Comparison of ENCODE assay signal across 8 cellular contexts in genomic region chr1:167715653-167716302, GRCh38. TPM values are rescaled to one million over a fixed set of nuclear protein-coding genes. Genes with fewer than 3 reads are reported as not detected.
DNase-seq lines count a peak whose midpoint lies in the region; ATAC-seq and TF ChIP-seq lines count a peak whose summit lies in the region.

No MANE protein-coding gene starts in this region.

- 1 to 2% methylated on average over 13 of the region's 13 CpGs for WGBS in sigmoid colon, 2 donors

- POLR2A ChIA-PET in AG04450 (lab: Yijun Ruan, JAX), result interaction anchor here (0.6 to 0.8 kb wide), 4 partner anchors 33 to 415 kb away, joined by 3 to 9 read pairs (median 6); no protein-coding TSS in a partner anchor

- TF ChIP-seq EP300 in sigmoid colon (IDR thresholded peaks at IDR 0.05), result no peak

- TF ChIP-seq POLR2A in sigmoid colon (IDR thresholded peaks at IDR 0.05), result no peak

- no peaks in the 10 kb centered on the region for H3K9me3 ChIP-seq in AG04450 (ENCODE audit: control insufficient read depth, insufficient read depth, low read length)
- peaks cover 4% of the 10 kb centered on the region for H3K9me3 ChIP-seq in SK-N-MC (ENCODE audit: low read depth, low read length)
- no peaks in the 10 kb centered on the region for H3K9me3 ChIP-seq in sigmoid colon

- DNase-seq in AG04450 (ENCODE audit: low read depth, low spot score) (no peak), SK-N-MC (ENCODE audit: low read depth, low spot score) (no peak), foreskin fibroblast (peak in 1 of 2 donors; percentile 14), sigmoid colon (no peak)
- DNase-seq in activated CD4-positive, alpha-beta T cell treated with anti-CD3 and anti-CD28 coated beads, Interleukin-2, amount 50 U/mL, for 4 hours, result no peak

- H3K4me1 ChIP-seq in sigmoid colon, result peaks cover 0 to 24% (median 5%) of the 10 kb centered on the region in 4 donors

- H3K9ac ChIP-seq in SK-N-MC (ENCODE audit: insufficient read length), result peak overlapping the region; percentile 94

- TF ChIP-seq CTCF in AG04450 (IDR thresholded peaks at IDR 0.05; ENCODE audit: low read depth, low read length), result no peak
- TF ChIP-seq CTCF in foreskin fibroblast (IDR thresholded peaks at IDR 0.05; ENCODE audit: low read depth, low read length), result no peak
- peak in 1 of 4 experiments; percentile 3 for TF ChIP-seq CTCF in sigmoid colon (IDR thresholded peaks at IDR 0.05)

- H3K27me3 ChIP-seq in AG04450 (ENCODE audit: control insufficient read depth, insufficient read depth, low read length) (no peaks in the 10 kb centered on the region), sigmoid colon (no peaks in the 10 kb centered on the region)

- CTCF ChIA-PET in AG04450 (lab: Charles Lee), result interaction anchor here (0.7 to 4.0 kb wide), 21 partner anchors 8 to 495 kb away, joined by 3 to 28 read pairs (median 5); partner anchors contain the start of gene DCAF6

- H3K27ac ChIP-seq in AG04450 (ENCODE audit: low read depth, low read length), result no peak overlapping the region
- H3K27ac ChIP-seq in SK-N-MC, result peak overlapping the region; percentile 93
- peak overlapping the region; percentile 86 to 92 (median 88) for H3K27ac ChIP-seq in sigmoid colon

- ATAC-seq in GM19372 (IDR thresholded peaks at IDR 0.05; ENCODE audit: low read depth, unreplicated experiment) (peak; percentile 5), GM21515 (IDR thresholded peaks at IDR 0.05; ENCODE audit: unreplicated experiment) (no peak), GM19328 (IDR thresholded peaks at IDR 0.05; ENCODE audit: unreplicated experiment) (no peak)

- intact Hi-C loops in sigmoid colon (cut with DNase I), result loop anchor here (2.0 to 10.0 kb wide), 2 partner anchors 31 to 369 kb away; no protein-coding TSS in a partner anchor

- H3K4me3 ChIP-seq in AG04450 (ENCODE audit: low read depth, low read length) (peak overlapping the region; percentile 67), SK-N-MC (peak overlapping the region; percentile 99), foreskin fibroblast (ENCODE audit: low read depth in 1 of 2, low read length in 2 of 2) (peak overlapping the region; percentile 61 to 77), sigmoid colon (peak overlapping the region; percentile 36 to 73 (median 67))

- no peaks in the 10 kb centered on the region for H3K36me3 ChIP-seq in SK-N-MC (ENCODE audit: insufficient read depth, low read length)
- H3K36me3 ChIP-seq in sigmoid colon, result no peaks in the 10 kb centered on the region

RNA-seq across cellular contexts. Expression of gene MPZL1, which starts 6.0 kb away (rescaled TPM):
- polyA plus RNA-seq in AG04450 (2011; rRNA removed) (144 and 198 TPM in 2 replicates), sigmoid colon (10 to 100 TPM in 2 of 3 donors, 1 to 10 TPM in 1; 8.8 to 66.9 (median 11.4) TPM)
- 82.1 and 111 TPM in 2 replicates for polyA minus RNA-seq in AG04450 (2011; rRNA and poly(A)+ RNA removed)
- total RNA-seq in sigmoid colon, result 10 to 100 TPM; 50.9 to 69.5 (median 58.3) TPM
